25 cellular contexts compared by ENCODE assay signal in the genomic region with DNA sequence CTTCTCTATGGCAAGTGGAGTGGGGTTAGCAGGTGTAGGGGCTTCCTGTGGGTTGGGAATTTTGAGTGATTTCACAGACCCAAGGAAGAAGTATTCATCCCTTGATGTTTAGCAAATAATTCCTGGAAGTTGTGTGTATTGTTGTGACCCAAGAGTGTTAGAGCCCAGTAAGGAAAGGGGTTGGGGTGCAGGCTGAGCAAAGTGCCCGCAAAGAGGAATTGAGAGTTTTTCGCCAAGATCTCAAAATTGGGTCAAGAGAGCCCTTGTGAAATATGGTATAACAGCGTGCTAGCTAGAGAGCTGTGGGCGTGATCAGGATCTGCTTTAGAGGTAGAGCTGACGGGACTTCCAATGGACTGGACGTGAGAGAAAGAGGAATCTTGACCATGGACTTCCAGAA.
"Had no signal": no experiment of that assay in that cellular context is flagged by ENCODE, and none has a peak within 500 bp of the region (broad histone marks: within the 10 kb centered on the region; RNA-seq: fewer than 3 reads in every experiment).

No MANE protein-coding gene starts in this region.

- H3K27ac ChIP-seq: gastroesophageal sphincter, ovary, skin epidermis, thoracic aorta, vagina had no signal

- H3K27ac Mint-ChIP-seq: activated CD4-positive, alpha-beta memory T cell treated with anti-CD3 and anti-CD28 coated beads for 36 hours; activated CD4-positive, alpha-beta T cell treated with anti-CD3 and anti-CD28 coated beads, Interleukin-2, amount 10 ng/mL, durations not matched to agents 24 days and 14 days; activated T-helper 17 cell treated with anti-CD3 and anti-CD28 coated beads, Interleukin-2, amount 50 U/mL, for 72 hours; nephron progenitor cell; progenitor cell of endocrine pancreas; T-helper 17 cell had no signal

- H3K4me3 ChIP-seq: gastroesophageal sphincter, ovary, skin epidermis, thoracic aorta, vagina had no signal

- DNase-seq: activated CD4-positive, alpha-beta memory T cell treated with anti-CD3 and anti-CD28 coated beads for 36 hours; activated CD4-positive, alpha-beta T cell treated with anti-CD3 and anti-CD28 coated beads, Interleukin-2, amount 10 ng/mL, durations not matched to agents 24 days and 14 days; activated CD4-positive, CD25-positive, alpha-beta regulatory T cell treated with anti-CD3 and anti-CD28 coated beads, Interleukin-2, amount 50 U/mL, for 72 hours; activated CD8-positive, alpha-beta memory T cell treated with anti-CD3 and anti-CD28 coated beads, Interleukin-2, amount 50 U/mL, for 4 hours; activated gamma-delta T cell treated with Interleukin-2 at 50 U/mL for 16 hours; activated naive CD4-positive, alpha-beta T cell treated with anti-CD3 and anti-CD28 coated beads, Interleukin-2, amount 50 U/mL, for 16 hours; activated T-cell treated with anti-CD3 and anti-CD28 coated beads, Interleukin-2, amount 50 U/mL, for 1 hour; amygdala; caudate nucleus; hippocampal formation; left cardiac atrium; nephron progenitor cell; ovary; stimulated activated CD4-positive, alpha-beta T cell treated with anti-CD3 and anti-CD28 coated beads, Interleukin-12 subunit alpha, Interleukin-12 subunit beta, amount 100 ng/mL, for 4 hours; stimulated activated CD4-positive, alpha-beta T cell treated with anti-CD3 and anti-CD28 coated beads, Interleukin-4, amount 100 ng/mL, for 1 hour; stimulated activated naive CD8-positive, alpha-beta T cell treated with anti-CD3 and anti-CD28 coated beads, Interleukin-15, Interleukin-2, amounts not matched to agents 100 U/mL and 50 U/mL, for 24 hours; T-helper 17 cell; T1000 had no signal

- ATAC-seq: activated T-helper 17 cell treated with anti-CD3 and anti-CD28 coated beads, Interleukin-2, amount 50 U/mL, for 72 hours; gastroesophageal sphincter; sciatic nerve; stimulated activated naive CD8-positive, alpha-beta T cell treated with anti-CD3 and anti-CD28 coated beads, Interleukin-15, Interleukin-2, amounts not matched to agents 100 U/mL and 50 U/mL, for 24 hours; T-helper 17 cell had no signal

- H3K4me1 ChIP-seq: gastroesophageal sphincter, vagina had no signal

- H3K36me3 ChIP-seq: gastroesophageal sphincter, ovary, thoracic aorta, vagina had no signal

- H3K9me3 Mint-ChIP-seq: activated CD4-positive, alpha-beta memory T cell treated with anti-CD3 and anti-CD28 coated beads for 36 hours; activated CD4-positive, alpha-beta T cell treated with anti-CD3 and anti-CD28 coated beads, Interleukin-2, amount 10 ng/mL, durations not matched to agents 24 days and 14 days; activated T-helper 17 cell treated with anti-CD3 and anti-CD28 coated beads, Interleukin-2, amount 50 U/mL, for 72 hours; nephron progenitor cell had no signal

- H3K4me3 Mint-ChIP-seq: activated CD4-positive, alpha-beta memory T cell treated with anti-CD3 and anti-CD28 coated beads for 36 hours; activated CD4-positive, alpha-beta T cell treated with anti-CD3 and anti-CD28 coated beads, Interleukin-2, amount 10 ng/mL, durations not matched to agents 24 days and 14 days; activated T-helper 17 cell treated with anti-CD3 and anti-CD28 coated beads, Interleukin-2, amount 50 U/mL, for 72 hours; nephron progenitor cell; T-helper 17 cell had no signal

- H3K4me1 Mint-ChIP-seq: activated CD4-positive, alpha-beta T cell treated with anti-CD3 and anti-CD28 coated beads, Interleukin-2, amount 10 ng/mL, durations not matched to agents 24 days and 14 days; activated T-helper 17 cell treated with anti-CD3 and anti-CD28 coated beads, Interleukin-2, amount 50 U/mL, for 72 hours; nephron progenitor cell; T-helper 17 cell had no signal

- H3K27me3 ChIP-seq: gastroesophageal sphincter, ovary, vagina had no signal

- H3K9me3 ChIP-seq: gastroesophageal sphincter, ovary, thoracic aorta, vagina had no signal

- H3K36me3 Mint-ChIP-seq: activated CD4-positive, alpha-beta memory T cell treated with anti-CD3 and anti-CD28 coated beads for 36 hours had no signal
